Comparison of ENCODE assay signal across 18 cellular contexts in genomic region chr18:36595046-36595817, GRCh38.
"Had no signal": no experiment of that assay in that cellular context is flagged by ENCODE, and none has a peak within 500 bp of the region (broad histone marks: within the 10 kb centered on the region; RNA-seq: fewer than 3 reads in every experiment).

No MANE protein-coding gene starts in this region.

- H3K27ac ChIP-seq: dorsolateral prefrontal cortex, epithelial cell of prostate, suprapubic skin, VCaP had no signal

- H3K36me3 ChIP-seq: suprapubic skin had no signal

- H3K9me3 Mint-ChIP-seq: activated T-cell treated with anti-CD3 and anti-CD28 coated beads, Interleukin-2, amount 50 U/mL, for 4 hours; naive thymus-derived CD8-positive, alpha-beta T cell; stimulated activated naive CD8-positive, alpha-beta T cell treated with anti-CD3 and anti-CD28 coated beads, Interleukin-15, Interleukin-2, amounts not matched to agents 100 ng/mL and 50 ng/mL, for 24 hours; type B pancreatic cell had no signal

- H3K4me3 Mint-ChIP-seq: activated naive CD8-positive, alpha-beta T cell; activated T-cell treated with anti-CD3 and anti-CD28 coated beads, Interleukin-2, amount 50 U/mL, for 4 hours; naive thymus-derived CD8-positive, alpha-beta T cell; stimulated activated naive CD8-positive, alpha-beta T cell treated with anti-CD3 and anti-CD28 coated beads, Interleukin-15, Interleukin-2, amounts not matched to agents 100 ng/mL and 50 ng/mL, for 24 hours; type B pancreatic cell had no signal

- H3K27me3 ChIP-seq: dorsolateral prefrontal cortex, suprapubic skin had no signal

- H3K36me3 Mint-ChIP-seq: activated naive CD8-positive, alpha-beta T cell; naive thymus-derived CD8-positive, alpha-beta T cell; type B pancreatic cell had no signal

- ATAC-seq: activated T-cell treated with anti-CD3 and anti-CD28 coated beads, Interleukin-2, amount 50 U/mL, for 4 hours; naive thymus-derived CD8-positive, alpha-beta T cell had no signal

- DNase-seq: activated CD4-positive, alpha-beta T cell treated with anti-CD3 and anti-CD28 coated beads, Interleukin-2, amount 50 U/mL, for 1 hour; activated CD4-positive, CD25-positive, alpha-beta regulatory T cell treated with anti-CD3 and anti-CD28 coated beads, Interleukin-2, amount 50 U/mL, for 72 hours; activated CD8-positive, alpha-beta memory T cell treated with anti-CD3 and anti-CD28 coated beads, Interleukin-2, amount 50 U/mL, for 4 hours; activated effector memory CD4-positive, alpha-beta T cell treated with Interleukin-2 at 50 U/mL for 16 hours; activated T-cell treated with anti-CD3 and anti-CD28 coated beads, Interleukin-2, amount 50 U/mL, for 4 hours; dorsolateral prefrontal cortex; foreskin melanocyte; mesenchymal stem cell; naive thymus-derived CD8-positive, alpha-beta T cell; occipital lobe; stimulated activated CD4-positive, alpha-beta T cell treated with anti-CD3 and anti-CD28 coated beads, Interleukin-2, amount 100 ng/mL, for 24 hours; T-helper 2 cell had no signal

- H3K9me3 ChIP-seq: suprapubic skin had no signal

- H3K27ac Mint-ChIP-seq: activated naive CD8-positive, alpha-beta T cell; naive thymus-derived CD8-positive, alpha-beta T cell; stimulated activated naive CD8-positive, alpha-beta T cell treated with anti-CD3 and anti-CD28 coated beads, Interleukin-15, Interleukin-2, amounts not matched to agents 100 ng/mL and 50 ng/mL, for 24 hours; type B pancreatic cell had no signal

- H3K4me3 ChIP-seq: dorsolateral prefrontal cortex, suprapubic skin had no signal

- H3K4me1 ChIP-seq: suprapubic skin had no signal

- H3K27me3 Mint-ChIP-seq: activated naive CD8-positive, alpha-beta T cell; stimulated activated naive CD8-positive, alpha-beta T cell treated with anti-CD3 and anti-CD28 coated beads, Interleukin-15, Interleukin-2, amounts not matched to agents 100 ng/mL and 50 ng/mL, for 24 hours; type B pancreatic cell had no signal
